1 cellular context compared by ENCODE assay signal in the genomic region with DNA sequence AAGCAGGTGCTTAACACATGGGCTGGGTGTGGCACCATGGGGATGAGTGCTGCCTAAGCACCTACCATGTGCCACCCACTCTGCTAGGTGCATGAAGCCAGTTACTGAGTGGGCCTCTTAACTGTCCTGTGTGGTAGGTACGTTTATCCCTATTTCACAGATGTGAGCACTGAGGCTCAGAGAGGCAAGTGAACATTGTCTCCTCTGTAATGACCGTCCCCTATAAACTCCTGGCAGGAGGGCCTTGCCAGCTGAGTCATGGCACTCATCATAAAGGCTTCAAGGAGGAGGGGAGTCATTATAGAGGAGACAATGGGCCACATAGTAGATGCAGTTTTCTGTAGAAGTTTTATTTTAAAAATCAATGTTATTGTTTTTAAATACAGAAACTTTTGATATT.
TF ChIP-seq lines count a peak whose summit lies in the region.

No MANE protein-coding gene starts in this region.

TF ChIP-seq in H1, 55 proteins besides CTCF, POLR2A, EP300 and RAD21:
- TF ChIP-seq KDM1A (IDR thresholded peaks at IDR 0.05; ENCODE audit: borderline replicate concordance, low read length) (0 out of 2 replicates have a peak, but pooled peaks have one; percentile 14), POLR2AphosphoS5 (IDR thresholded peaks at IDR 0.05; ENCODE audit: low read depth, low read length) (no peak)
- TF ChIP-seq, protein P1, sequence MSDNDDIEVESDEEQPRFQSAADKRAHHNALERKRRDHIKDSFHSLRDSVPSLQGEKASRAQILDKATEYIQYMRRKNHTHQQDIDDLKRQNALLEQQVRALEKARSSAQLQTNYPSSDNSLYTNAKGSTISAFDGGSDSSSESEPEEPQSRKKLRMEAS (IDR thresholded peaks at IDR 0.05), result no peak
